ENCODE assay signal across 26 cellular contexts in genomic region chr11:84794663-84795443, GRCh38.
"Had no signal": no experiment of that assay in that cellular context is flagged by ENCODE, and none has a peak within 500 bp of the region (broad histone marks: within the 10 kb centered on the region; RNA-seq: fewer than 3 reads in every experiment).

No MANE protein-coding gene starts in this region.

- H3K36me3 ChIP-seq: left ventricle myocardium inferior, neural progenitor cell, pancreas, prostate gland, right lobe of liver, stomach, thyroid gland, transverse colon, upper lobe of left lung had no signal

- H3K9me3 ChIP-seq: prostate gland, right lobe of liver, testis, thyroid gland, transverse colon, upper lobe of left lung had no signal

- H3K4me3 ChIP-seq: left ventricle myocardium inferior, lung, neural progenitor cell, pancreas, prostate gland, right lobe of liver, skin epidermis, stomach, testis, thyroid gland, transverse colon, upper lobe of left lung had no signal

- H3K27ac Mint-ChIP-seq: mesothelial cell of epicardium; naive B cell; natural killer cell; nephron progenitor cell; neural progenitor cell; stimulated activated naive B cell treated with anti-CD40 and anti-IgM and Interleukin-4, amounts not matched to agents 10 μg/mL and 1 μg/mL and 100 μg/mL, for 72 hours had no signal

- H3K9ac ChIP-seq: neural progenitor cell had no signal

- H3K4me2 ChIP-seq: neural progenitor cell had no signal

- H3K9me3 Mint-ChIP-seq: nephron progenitor cell had no signal

- H2AFZ ChIP-seq: neural progenitor cell had no signal

- H3K4me1 Mint-ChIP-seq: mesothelial cell of epicardium, natural killer cell, nephron progenitor cell, neural progenitor cell had no signal

- H3K4me1 ChIP-seq: left ventricle myocardium inferior, neural progenitor cell, pancreas, prostate gland, right lobe of liver, stomach, testis, thyroid gland, transverse colon, upper lobe of left lung had no signal

- ATAC-seq: natural killer cell; pancreas; stimulated activated naive B cell treated with anti-CD40 and anti-IgM and Interleukin-4, amounts not matched to agents 10 μg/mL and 1 μg/mL and 100 μg/mL, for 72 hours; stimulated activated naive CD8-positive, alpha-beta T cell treated with anti-CD3 and anti-CD28 coated beads, Interleukin-15, Interleukin-2, amounts not matched to agents 100 U/mL and 50 U/mL, for 24 hours had no signal

- H3K27me3 Mint-ChIP-seq: naive B cell; stimulated activated naive B cell treated with anti-CD40 and anti-IgM and Interleukin-4, amounts not matched to agents 10 μg/mL and 1 μg/mL and 100 μg/mL, for 72 hours had no signal

- H3K4me3 Mint-ChIP-seq: mesothelial cell of epicardium; natural killer cell; nephron progenitor cell; neural progenitor cell; stimulated activated naive B cell treated with anti-CD40 and anti-IgM and Interleukin-4, amounts not matched to agents 10 μg/mL and 1 μg/mL and 100 μg/mL, for 72 hours had no signal

- H3K27me3 ChIP-seq: neural progenitor cell, pancreas, right lobe of liver, stomach, testis, thyroid gland, transverse colon, upper lobe of left lung had no signal

- DNase-seq: head of caudate nucleus; hippocampal formation; left ventricle myocardium inferior; mesendoderm; naive B cell; natural killer cell; nephron progenitor cell; retina; stimulated activated CD4-positive, alpha-beta T cell treated with anti-CD3 and anti-CD28 coated beads, Interleukin-12 subunit alpha, Interleukin-12 subunit beta, amount 100 ng/mL, for 4 hours; stimulated activated CD4-positive, alpha-beta T cell treated with anti-CD3 and anti-CD28 coated beads, Interleukin-15, amount 100 ng/mL, for 24 hours; stimulated activated CD4-positive, alpha-beta T cell treated with anti-CD3 and anti-CD28 coated beads, Interleukin-2, amount 100 ng/mL, for 24 hours; stimulated activated CD4-positive, alpha-beta T cell treated with anti-CD3 and anti-CD28 coated beads, Interleukin-4, amount 100 ng/mL, for 1 hour; stimulated activated naive B cell treated with anti-CD40 and anti-IgM and Interleukin-4, amounts not matched to agents 10 μg/mL and 1 μg/mL and 100 μg/mL, for 72 hours; stimulated activated naive CD8-positive, alpha-beta T cell treated with anti-CD3 and anti-CD28 coated beads, Interleukin-15, Interleukin-2, amounts not matched to agents 100 U/mL and 50 U/mL, for 24 hours; stomach; testis; thyroid gland; transverse colon had no signal

- H3K36me3 Mint-ChIP-seq: naive B cell; neural progenitor cell; stimulated activated naive B cell treated with anti-CD40 and anti-IgM and Interleukin-4, amounts not matched to agents 10 μg/mL and 1 μg/mL and 100 μg/mL, for 72 hours had no signal

- H3K27ac ChIP-seq: left ventricle myocardium inferior, neural progenitor cell, pancreas, prostate gland, right lobe of liver, skin epidermis, stomach, testis, thyroid gland, transverse colon, upper lobe of left lung had no signal
